In genomic region chr15:36362508-36362907, GRCh38 we compare ENCODE assay signal across 18 cellular contexts.
DNase-seq lines count a peak whose midpoint lies in the region; ATAC-seq and TF ChIP-seq lines count a peak whose summit lies in the region.
"Had no signal": no experiment of that assay in that cellular context is flagged by ENCODE, and none has a peak within 500 bp of the region (broad histone marks: within the 10 kb centered on the region; RNA-seq: fewer than 3 reads in every experiment).

No MANE protein-coding gene starts in this region.

- H3K36me3 Mint-ChIP-seq in nephron (ENCODE audit: low read depth), result no peaks in the 10 kb centered on the region
- H3K36me3 Mint-ChIP-seq in activated T-helper 1 cell treated with anti-CD3 and anti-CD28 coated beads, Interleukin-12 subunit alpha, Interleukin-12 subunit beta, Interleukin-2, Interleukin-4 antibody, amounts not matched to agents 30 ng/mL and 10 ng/mL and 1 ng/mL, durations not matched to agents 14 hours and 24 hours and 36 hours (ENCODE audit: low read depth), result no peaks in the 10 kb centered on the region
- H3K36me3 Mint-ChIP-seq in T-helper 2 cell treated with Interferon-gamma antibody and Interleukin-4, amounts not matched to agents 5 μg/mL and 100 μg/mL, for 36 hours (ENCODE audit: low read depth), result no peaks in the 10 kb centered on the region
- H3K36me3 Mint-ChIP-seq: activated CD8-positive, alpha-beta memory T cell treated with anti-CD3 and anti-CD28 coated beads, Interleukin-2, amount 10 ng/mL, durations not matched to agents 7 days and 5 days; CD8-positive, alpha-beta T cell had no signal

- ATAC-seq in GM21786 (IDR thresholded peaks at IDR 0.05; ENCODE audit: unreplicated experiment), result no peak
- ATAC-seq: activated CD8-positive, alpha-beta memory T cell treated with anti-CD3 and anti-CD28 coated beads, Interleukin-2, amount 10 ng/mL, durations not matched to agents 7 days and 5 days; CD8-positive, alpha-beta T cell; left colon; stimulated activated naive CD8-positive, alpha-beta T cell treated with anti-CD3 and anti-CD28 coated beads, Interleukin-15, amount 100 ng/mL, for 72 hours had no signal

- DNase-seq in DMS114 treated with DMSO at 0.1 percent for 48 hours (lab: John Stamatoyannopoulos, UW; ENCODE audit: unreplicated experiment) (peak; percentile 89), RPMI7951 (ENCODE audit: low read depth) (peak; percentile 46), fibroblast of pulmonary artery (ENCODE audit: low read depth) (peak; percentile 90), 8988T (no peak)
- DNase-seq in activated T-helper 1 cell treated with anti-CD3 and anti-CD28 coated beads, Interleukin-12 subunit alpha, Interleukin-12 subunit beta, Interleukin-2, Interleukin-4 antibody, amounts not matched to agents 30 ng/mL and 10 ng/mL and 1 ng/mL, durations not matched to agents 14 hours and 24 hours and 36 hours (ENCODE audit: low spot score), result no peak
- DNase-seq in T-helper 2 cell treated with Interferon-gamma antibody and Interleukin-4, amounts not matched to agents 5 μg/mL and 100 μg/mL, for 36 hours (ENCODE audit: low spot score), result no peak
- DNase-seq: activated CD8-positive, alpha-beta memory T cell treated with anti-CD3 and anti-CD28 coated beads, Interleukin-2, amount 10 ng/mL, durations not matched to agents 7 days and 5 days; CD8-positive, alpha-beta T cell; effector memory CD4-positive, alpha-beta T cell; hypothalamus; KBM-7; left colon; NCI-H2081; NCI-H526 treated with DMSO at 0.1 percent for 48 hours; pancreas; stimulated activated naive CD8-positive, alpha-beta T cell treated with anti-CD3 and anti-CD28 coated beads, Interleukin-15, amount 100 ng/mL, for 72 hours had no signal

- H3K27me3 Mint-ChIP-seq in nephron (ENCODE audit: low read depth), result no peaks in the 10 kb centered on the region
- no peaks in the 10 kb centered on the region for H3K27me3 Mint-ChIP-seq in activated T-helper 1 cell treated with anti-CD3 and anti-CD28 coated beads, Interleukin-12 subunit alpha, Interleukin-12 subunit beta, Interleukin-2, Interleukin-4 antibody, amounts not matched to agents 30 ng/mL and 10 ng/mL and 1 ng/mL, durations not matched to agents 14 hours and 24 hours and 36 hours (ENCODE audit: insufficient read depth)
- H3K27me3 Mint-ChIP-seq in T-helper 2 cell treated with Interferon-gamma antibody and Interleukin-4, amounts not matched to agents 5 μg/mL and 100 μg/mL, for 36 hours (ENCODE audit: low read depth), result no peaks in the 10 kb centered on the region
- H3K27me3 Mint-ChIP-seq: activated CD8-positive, alpha-beta memory T cell treated with anti-CD3 and anti-CD28 coated beads, Interleukin-2, amount 10 ng/mL, durations not matched to agents 7 days and 5 days; stimulated activated naive CD8-positive, alpha-beta T cell treated with anti-CD3 and anti-CD28 coated beads, Interleukin-15, amount 100 ng/mL, for 72 hours had no signal

- no peak for TF ChIP-seq CTCF in fibroblast of pulmonary artery (IDR thresholded peaks at IDR 0.05; ENCODE audit: low read length, missing control alignments)
- no peak for TF ChIP-seq CTCF in nephron (IDR thresholded peaks at IDR 0.05; ENCODE audit: unreplicated experiment in 3 of 3)

- no peak overlapping the region for H3K4me3 ChIP-seq in fibroblast of pulmonary artery (replicated peaks; ENCODE audit: low read depth, low read length)
- H3K4me3 ChIP-seq: pancreas had no signal

- H3K4me1 Mint-ChIP-seq in nephron, result peaks cover 41% of the 10 kb centered on the region
- no peaks in the 10 kb centered on the region for H3K4me1 Mint-ChIP-seq in activated T-helper 1 cell treated with anti-CD3 and anti-CD28 coated beads, Interleukin-12 subunit alpha, Interleukin-12 subunit beta, Interleukin-2, Interleukin-4 antibody, amounts not matched to agents 30 ng/mL and 10 ng/mL and 1 ng/mL, durations not matched to agents 14 hours and 24 hours and 36 hours (ENCODE audit: low read depth)
- H3K4me1 Mint-ChIP-seq in T-helper 2 cell treated with Interferon-gamma antibody and Interleukin-4, amounts not matched to agents 5 μg/mL and 100 μg/mL, for 36 hours (ENCODE audit: low read depth), result no peaks in the 10 kb centered on the region
- H3K4me1 Mint-ChIP-seq: activated CD8-positive, alpha-beta memory T cell treated with anti-CD3 and anti-CD28 coated beads, Interleukin-2, amount 10 ng/mL, durations not matched to agents 7 days and 5 days; stimulated activated naive CD8-positive, alpha-beta T cell treated with anti-CD3 and anti-CD28 coated beads, Interleukin-15, amount 100 ng/mL, for 72 hours had no signal

- H3K9me3 Mint-ChIP-seq in nephron, result no peaks in the 10 kb centered on the region
- H3K9me3 Mint-ChIP-seq in activated T-helper 1 cell treated with anti-CD3 and anti-CD28 coated beads, Interleukin-12 subunit alpha, Interleukin-12 subunit beta, Interleukin-2, Interleukin-4 antibody, amounts not matched to agents 30 ng/mL and 10 ng/mL and 1 ng/mL, durations not matched to agents 14 hours and 24 hours and 36 hours, result no peaks in the 10 kb centered on the region
- H3K9me3 Mint-ChIP-seq in T-helper 2 cell treated with Interferon-gamma antibody and Interleukin-4, amounts not matched to agents 5 μg/mL and 100 μg/mL, for 36 hours, result no peaks in the 10 kb centered on the region
- H3K9me3 Mint-ChIP-seq: CD8-positive, alpha-beta T cell; stimulated activated naive CD8-positive, alpha-beta T cell treated with anti-CD3 and anti-CD28 coated beads, Interleukin-15, amount 100 ng/mL, for 72 hours had no signal

- peak overlapping the region; percentile 31 to 49 (median 48) for H3K27ac Mint-ChIP-seq in nephron
- no peak overlapping the region for H3K27ac Mint-ChIP-seq in activated T-helper 1 cell treated with anti-CD3 and anti-CD28 coated beads, Interleukin-12 subunit alpha, Interleukin-12 subunit beta, Interleukin-2, Interleukin-4 antibody, amounts not matched to agents 30 ng/mL and 10 ng/mL and 1 ng/mL, durations not matched to agents 14 hours and 24 hours and 36 hours
- no peak overlapping the region for H3K27ac Mint-ChIP-seq in T-helper 2 cell treated with Interferon-gamma antibody and Interleukin-4, amounts not matched to agents 5 μg/mL and 100 μg/mL, for 36 hours
- H3K27ac Mint-ChIP-seq: activated CD8-positive, alpha-beta memory T cell treated with anti-CD3 and anti-CD28 coated beads, Interleukin-2, amount 10 ng/mL, durations not matched to agents 7 days and 5 days; CD8-positive, alpha-beta T cell; stimulated activated naive CD8-positive, alpha-beta T cell treated with anti-CD3 and anti-CD28 coated beads, Interleukin-15, amount 100 ng/mL, for 72 hours had no signal

- H3K4me3 Mint-ChIP-seq in nephron, result no peak overlapping the region
- H3K4me3 Mint-ChIP-seq in activated T-helper 1 cell treated with anti-CD3 and anti-CD28 coated beads, Interleukin-12 subunit alpha, Interleukin-12 subunit beta, Interleukin-2, Interleukin-4 antibody, amounts not matched to agents 30 ng/mL and 10 ng/mL and 1 ng/mL, durations not matched to agents 14 hours and 24 hours and 36 hours, result no peak overlapping the region
- no peak overlapping the region for H3K4me3 Mint-ChIP-seq in T-helper 2 cell treated with Interferon-gamma antibody and Interleukin-4, amounts not matched to agents 5 μg/mL and 100 μg/mL, for 36 hours
- H3K4me3 Mint-ChIP-seq: activated CD8-positive, alpha-beta memory T cell treated with anti-CD3 and anti-CD28 coated beads, Interleukin-2, amount 10 ng/mL, durations not matched to agents 7 days and 5 days; CD8-positive, alpha-beta T cell; stimulated activated naive CD8-positive, alpha-beta T cell treated with anti-CD3 and anti-CD28 coated beads, Interleukin-15, amount 100 ng/mL, for 72 hours had no signal

- intact Hi-C loops in activated T-helper 1 cell treated with anti-CD3 and anti-CD28 coated beads, Interleukin-12 subunit alpha, Interleukin-12 subunit beta, Interleukin-2, Interleukin-4 antibody, amounts not matched to agents 30 ng/mL and 10 ng/mL and 1 ng/mL, durations not matched to agents 14 hours and 24 hours and 36 hours (cut with micrococcal nuclease), result no loop called here

Comparison
In these comparisons a context has a peak if more than half of its experiments do, and no peak if none do; other contexts are left out.
1. DNase-seq: peak in DMS114 treated with DMSO at 0.1 percent for 48 hours (single experiment), RPMI7951 (single experiment) and fibroblast of pulmonary artery (single experiment); none in 8988T (single experiment), activated T-helper 1 cell treated with anti-CD3 and anti-CD28 coated beads, Interleukin-12 subunit alpha, Interleukin-12 subunit beta, Interleukin-2, Interleukin-4 antibody, amounts not matched to agents 30 ng/mL and 10 ng/mL and 1 ng/mL, durations not matched to agents 14 hours and 24 hours and 36 hours (single experiment) and T-helper 2 cell treated with Interferon-gamma antibody and Interleukin-4, amounts not matched to agents 5 μg/mL and 100 μg/mL, for 36 hours (single experiment).
2. H3K27ac Mint-ChIP-seq: peak in nephron (3 of 3); none in activated T-helper 1 cell treated with anti-CD3 and anti-CD28 coated beads, Interleukin-12 subunit alpha, Interleukin-12 subunit beta, Interleukin-2, Interleukin-4 antibody, amounts not matched to agents 30 ng/mL and 10 ng/mL and 1 ng/mL, durations not matched to agents 14 hours and 24 hours and 36 hours (single experiment) and T-helper 2 cell treated with Interferon-gamma antibody and Interleukin-4, amounts not matched to agents 5 μg/mL and 100 μg/mL, for 36 hours (single experiment).